In the genomic region with DNA sequence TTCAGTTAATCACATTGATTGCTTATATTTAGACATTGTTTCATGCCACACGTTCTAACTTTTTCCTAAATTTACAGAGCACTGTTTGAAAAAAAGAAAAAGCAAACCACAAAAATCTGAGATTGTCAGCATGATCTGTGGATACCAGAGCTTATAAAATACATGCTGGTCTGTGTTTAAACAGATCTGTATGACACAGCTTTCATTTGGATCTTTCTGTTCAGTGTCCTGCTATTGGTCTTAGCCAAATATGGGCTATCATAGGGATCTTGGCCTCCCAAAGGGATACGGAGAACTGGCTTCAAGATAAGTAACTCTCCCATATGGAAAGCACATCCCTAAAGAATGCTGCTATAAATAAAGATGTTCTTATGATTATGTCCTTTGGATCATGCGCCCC, we compare ENCODE assay signal across 16 cellular contexts. TPM values are rescaled to one million over a fixed set of nuclear protein-coding genes. Genes with fewer than 3 reads are reported as not detected.
"Had no signal": no experiment of that assay in that cellular context is flagged by ENCODE, and none has a peak within 500 bp of the region (broad histone marks: within the 10 kb centered on the region; RNA-seq: fewer than 3 reads in every experiment).

No MANE protein-coding gene starts in this region.

- H3K36me3 ChIP-seq: uterus had no signal

- H3K4me1 ChIP-seq: uterus had no signal

- DNase-seq: activated CD4-positive, alpha-beta T cell treated with anti-CD3 and anti-CD28 coated beads, Interleukin-2, amount 10 ng/mL, durations not matched to agents 7 days and 5 days; activated CD8-positive, alpha-beta T cell treated with anti-CD3 and anti-CD28 coated beads, Interleukin-2, amount 10 ng/mL, durations not matched to agents 7 days and 5 days; activated naive CD4-positive, alpha-beta T cell treated with Interleukin-2 at 50 U/mL for 16 hours; activated T-cell treated with anti-CD3 and anti-CD28 coated beads, Interleukin-2, amount 50 U/mL, for 24 hours; aorta; effector CD8-positive, alpha-beta T cell; posterior cingulate gyrus; stimulated activated naive CD8-positive, alpha-beta T cell treated with anti-CD3 and anti-CD28 coated beads, Interleukin-15, Interleukin-2, amounts not matched to agents 100 U/mL and 50 U/mL, for 24 hours; substantia nigra; T-helper 1 cell; T-helper 9 cell; uterus had no signal

- H3K27me3 ChIP-seq: tibial nerve, uterus had no signal

- H3K9me3 ChIP-seq: tibial nerve, uterus had no signal

- ATAC-seq: activated CD8-positive, alpha-beta T cell treated with anti-CD3 and anti-CD28 coated beads, Interleukin-2, amount 10 ng/mL, durations not matched to agents 7 days and 5 days; esophagus mucosa; stimulated activated naive CD8-positive, alpha-beta T cell treated with anti-CD3 and anti-CD28 coated beads, Interleukin-15, Interleukin-2, amounts not matched to agents 100 U/mL and 50 U/mL, for 24 hours had no signal

- H3K27ac ChIP-seq: coronary artery, uterus had no signal

- H3K4me3 ChIP-seq: coronary artery, tibial nerve, uterus had no signal

RNA-seq across cellular contexts. Expression of a gene that starts 20.2 kb away (rescaled TPM):
- total RNA-seq: activated CD4-positive, alpha-beta T cell treated with anti-CD3 and anti-CD28 coated beads, Interleukin-2, amount 10 ng/mL, durations not matched to agents 7 days and 5 days; activated CD8-positive, alpha-beta T cell treated with anti-CD3 and anti-CD28 coated beads, Interleukin-2, amount 10 ng/mL, durations not matched to agents 7 days and 5 days; activated T-helper 2 cell treated with anti-CD3 and anti-CD28 coated beads, Interferon-gamma antibody, Interleukin-2, Interleukin-4, amounts not matched to agents 10 μg/mL and 5 μg/mL and 100 μg/mL, durations not matched to agents 14 hours and 24 hours and 36 hours had no signal
